ENCODE assay signal across 8 cellular contexts in genomic region chr18:12744103-12744502, GRCh38. TPM values are rescaled to one million over a fixed set of nuclear protein-coding genes. Genes with fewer than 3 reads are reported as not detected.
DNase-seq lines count a peak whose midpoint lies in the region; ATAC-seq and TF ChIP-seq lines count a peak whose summit lies in the region.

No MANE protein-coding gene starts in this region.

- no peaks in the 10 kb centered on the region for H3K9me3 Mint-ChIP-seq in stimulated activated effector memory CD8-positive, alpha-beta T cell treated with anti-CD3 and anti-CD28 coated beads, Interleukin-12 subunit alpha, Interleukin-12 subunit beta, amount 100 ng/mL, for 72 hours

- no peaks in the 10 kb centered on the region for H3K36me3 ChIP-seq in heart left ventricle

- DNase-seq in NCI-H2107 treated with DMSO at 0.1 percent for 48 hours (lab: John Stamatoyannopoulos, UW; ENCODE audit: unreplicated experiment) (peak; percentile 38), NCI-H2107 (lab: John Stamatoyannopoulos, UW) (no peak), NB4 (ENCODE audit: low read depth) (peak; percentile 64), heart left ventricle (no peak), occipital lobe (lab: John Stamatoyannopoulos, UW) (no peak)
- no peak for DNase-seq in stimulated activated effector memory CD8-positive, alpha-beta T cell treated with anti-CD3 and anti-CD28 coated beads, Interleukin-12 subunit alpha, Interleukin-12 subunit beta, amount 100 ng/mL, for 72 hours (ENCODE audit: low spot score in 2 of 2)

- peaks cover under 1% of the 10 kb centered on the region for H3K4me1 Mint-ChIP-seq in stimulated activated effector memory CD8-positive, alpha-beta T cell treated with anti-CD3 and anti-CD28 coated beads, Interleukin-12 subunit alpha, Interleukin-12 subunit beta, amount 100 ng/mL, for 72 hours

- peak in 3 of 4 donors; percentile 48 to 61 (median 55) for ATAC-seq in heart left ventricle
- ATAC-seq in stimulated activated effector memory CD8-positive, alpha-beta T cell treated with anti-CD3 and anti-CD28 coated beads, Interleukin-12 subunit alpha, Interleukin-12 subunit beta, amount 100 ng/mL, for 72 hours, result peak; percentile 68
- no peak for ATAC-seq in GM21423 (IDR thresholded peaks at IDR 0.05; ENCODE audit: unreplicated experiment)

- H3K4me3 Mint-ChIP-seq in stimulated activated effector memory CD8-positive, alpha-beta T cell treated with anti-CD3 and anti-CD28 coated beads, Interleukin-12 subunit alpha, Interleukin-12 subunit beta, amount 100 ng/mL, for 72 hours, result no peak overlapping the region

- peaks cover 2% of the 10 kb centered on the region for H3K36me3 Mint-ChIP-seq in stimulated activated effector memory CD8-positive, alpha-beta T cell treated with anti-CD3 and anti-CD28 coated beads, Interleukin-12 subunit alpha, Interleukin-12 subunit beta, amount 100 ng/mL, for 72 hours

- intact Hi-C loops in heart left ventricle (cut with DNase I), result loop anchor here in 6 of 10 donors (1.0 to 10.0 kb wide), 4 partner anchors 151 to 191 kb away; no protein-coding TSS in a partner anchor

- TF ChIP-seq POLR2A in NB4 (IDR thresholded peaks at IDR 0.05; ENCODE audit: extremely low read depth, insufficient read length) (no peak), heart left ventricle (IDR thresholded peaks at IDR 0.05) (no peak)

- no peaks in the 10 kb centered on the region for H3K27me3 ChIP-seq in heart left ventricle

- H3K4me3 ChIP-seq in NB4 (ENCODE audit: low read depth, low read length) (no peak overlapping the region), heart left ventricle (no peak overlapping the region)

- TF ChIP-seq CTCF in NB4 (IDR thresholded peaks at IDR 0.05; ENCODE audit: low read depth, low read length), result no peak
- TF ChIP-seq CTCF in VCaP (conservative IDR thresholded peaks at IDR 0.05), result peak; percentile 78
- peak; percentile 25 to 69 (median 52) for TF ChIP-seq CTCF in heart left ventricle (IDR thresholded peaks at IDR 0.05)

- no peak overlapping the region for H3K27ac Mint-ChIP-seq in stimulated activated effector memory CD8-positive, alpha-beta T cell treated with anti-CD3 and anti-CD28 coated beads, Interleukin-12 subunit alpha, Interleukin-12 subunit beta, amount 100 ng/mL, for 72 hours

- 0 to 9% (median 0%) methylated on average over 2 of the region's 2 CpGs for WGBS in heart left ventricle, 4 donors

- no peaks in the 10 kb centered on the region for H3K4me1 ChIP-seq in heart left ventricle

- H3K27ac ChIP-seq in VCaP (no peak overlapping the region), heart left ventricle (no peak overlapping the region)

- no peaks in the 10 kb centered on the region for H3K9me3 ChIP-seq in heart left ventricle

RNA-seq across cellular contexts. Expression of gene PSMG2, which starts 41.3 kb away (rescaled TPM):
- total RNA-seq in heart left ventricle (10 to 100 TPM; 35.8 to 61.5 (median 44.7) TPM), occipital lobe (73.2 TPM)
- polyA plus RNA-seq in heart left ventricle, result 10 to 100 TPM; 55.5 to 65.7 TPM

RNA-seq across cellular contexts. Expression of gene CEP76, which starts 41.6 kb away (rescaled TPM):
- total RNA-seq in heart left ventricle (1 to 10 TPM; 1.6 to 7.9 (median 4.4) TPM), occipital lobe (22.5 TPM)
- polyA plus RNA-seq in heart left ventricle, result 1 to 10 TPM; 1.3 to 3.2 TPM

Comparison
In these comparisons a context has a peak if more than half of its experiments do, and no peak if none do; other contexts are left out.
1. DNase-seq: peak in NCI-H2107 treated with DMSO at 0.1 percent for 48 hours (single experiment) and NB4 (single experiment); none in NCI-H2107 (single experiment), heart left ventricle (0 of 5), stimulated activated effector memory CD8-positive, alpha-beta T cell treated with anti-CD3 and anti-CD28 coated beads, Interleukin-12 subunit alpha, Interleukin-12 subunit beta, amount 100 ng/mL, for 72 hours (0 of 2) and occipital lobe (single experiment).